Comparison of ENCODE assay signal across 7 cellular contexts in genomic region chr10:70672993-70673928, GRCh38. TPM values are rescaled to one million over a fixed set of nuclear protein-coding genes. Genes with fewer than 3 reads are reported as not detected.
DNase-seq lines count a peak whose midpoint lies in the region; ATAC-seq and TF ChIP-seq lines count a peak whose summit lies in the region.

No MANE protein-coding gene starts in this region.

- TF ChIP-seq CTCF in HEK293 (tag by site-specific recombination; IDR thresholded peaks at IDR 0.05): no peak
- no peak for TF ChIP-seq CTCF in activated B cell treated with CpG ODN at 0.5 μM for 24 hours (IDR thresholded peaks at IDR 0.05)
- TF ChIP-seq CTCF in CD4-positive, alpha-beta T cell (IDR thresholded peaks at IDR 0.05): no peak

- ATAC-seq in activated B cell treated with CpG ODN at 0.5 μM for 24 hours (ENCODE audit: low read depth) (no peak), left cardiac atrium (peak; percentile 76 to 86)
- no peak for ATAC-seq in stimulated activated effector memory CD8-positive, alpha-beta T cell treated with anti-CD3 and anti-CD28 coated beads, Interleukin-12 subunit alpha, Interleukin-12 subunit beta, amount 100 ng/mL, for 72 hours
- ATAC-seq in CD4-positive, alpha-beta T cell (ENCODE audit: poor library complexity): no peak

- no peak overlapping the region for H3K4me3 ChIP-seq in HEK293 (ENCODE audit: low read depth, low read length)

- H3K9me3 Mint-ChIP-seq in activated B cell treated with CpG ODN at 0.5 μM for 24 hours: peaks cover 3% of the 10 kb centered on the region
- no peaks in the 10 kb centered on the region for H3K9me3 Mint-ChIP-seq in stimulated activated effector memory CD8-positive, alpha-beta T cell treated with anti-CD3 and anti-CD28 coated beads, Interleukin-12 subunit alpha, Interleukin-12 subunit beta, amount 100 ng/mL, for 72 hours
- H3K9me3 Mint-ChIP-seq in CD4-positive, alpha-beta T cell: no peaks in the 10 kb centered on the region

- peaks cover 9% of the 10 kb centered on the region for H3K4me1 Mint-ChIP-seq in activated B cell treated with CpG ODN at 0.5 μM for 24 hours
- H3K4me1 Mint-ChIP-seq in stimulated activated effector memory CD8-positive, alpha-beta T cell treated with anti-CD3 and anti-CD28 coated beads, Interleukin-12 subunit alpha, Interleukin-12 subunit beta, amount 100 ng/mL, for 72 hours: peaks cover 13% of the 10 kb centered on the region
- peaks cover 8% of the 10 kb centered on the region for H3K4me1 Mint-ChIP-seq in CD4-positive, alpha-beta T cell (ENCODE audit: low read depth)

- peaks cover 39% of the 10 kb centered on the region for H3K27me3 Mint-ChIP-seq in activated B cell treated with CpG ODN at 0.5 μM for 24 hours
- peaks cover 40% of the 10 kb centered on the region for H3K27me3 Mint-ChIP-seq in CD4-positive, alpha-beta T cell

- intact Hi-C loops in activated B cell treated with CpG ODN at 0.5 μM for 24 hours (cut with micrococcal nuclease): no loop called here
- intact Hi-C loops in left cardiac atrium (cut with DNase I): loop anchor here in 1 of 2 donors (10.0 kb wide), 1 partner anchor 118 kb away; no protein-coding TSS in a partner anchor
- intact Hi-C loops in CD4-positive, alpha-beta T cell (cut with DNase I, micrococcal nuclease): loop anchor here in 1 of 2 experiments (10.0 kb wide), 1 partner anchor 108 kb away; no protein-coding TSS in a partner anchor

- CTCF ChIA-PET in HEK293 (lab: Yijun Ruan, JAX): interaction anchor here (0.7 kb wide), 1 partner anchor 9 kb away, joined by 4 read pairs; no protein-coding TSS in a partner anchor
- CTCF ChIA-PET in activated B cell treated with CpG ODN at 0.5 μM for 24 hours (lab: Charles Lee): no interaction called here
- CTCF ChIA-PET in CD4-positive, alpha-beta T cell (lab: Charles Lee): no interaction called here

- no peaks in the 10 kb centered on the region for H3K36me3 ChIP-seq in HEK293 (ENCODE audit: control insufficient read depth in 2 of 2, insufficient read depth in 1 of 2, low read length in 2 of 2)

- POLR2A ChIA-PET in HEK293 (lab: Yijun Ruan, JAX): interaction anchor here (1.5 kb wide), 1 partner anchor 8 kb away, joined by 6 read pairs; no protein-coding TSS in a partner anchor
- POLR2A ChIA-PET in activated B cell treated with CpG ODN at 0.5 μM for 24 hours (lab: Charles Lee): no interaction called here
- POLR2A ChIA-PET in CD4-positive, alpha-beta T cell (lab: Charles Lee): no interaction called here

- H3K27ac Mint-ChIP-seq in activated B cell treated with CpG ODN at 0.5 μM for 24 hours: no peak overlapping the region
- no peak overlapping the region for H3K27ac Mint-ChIP-seq in stimulated activated effector memory CD8-positive, alpha-beta T cell treated with anti-CD3 and anti-CD28 coated beads, Interleukin-12 subunit alpha, Interleukin-12 subunit beta, amount 100 ng/mL, for 72 hours
- no peak overlapping the region for H3K27ac Mint-ChIP-seq in CD4-positive, alpha-beta T cell

- no peak for DNase-seq in activated B cell treated with CpG ODN at 0.5 μM for 24 hours
- peak; percentile 72 for DNase-seq in left cardiac atrium
- DNase-seq in stimulated activated effector memory CD8-positive, alpha-beta T cell treated with anti-CD3 and anti-CD28 coated beads, Interleukin-12 subunit alpha, Interleukin-12 subunit beta, amount 100 ng/mL, for 72 hours (ENCODE audit: low spot score in 2 of 2): no peak
- DNase-seq in CD4-positive, alpha-beta T cell: no peak
- DNase-seq in NCI-H2227 (lab: John Stamatoyannopoulos, UW; ENCODE audit: unreplicated experiment): no peak
- DNase-seq in medulla oblongata (ENCODE audit: extremely low spot score): no peak

- H3K27me3 ChIP-seq in CD4-positive, alpha-beta T cell (ENCODE audit: control insufficient read depth, insufficient read depth, low read length): peaks cover 40% of the 10 kb centered on the region

- H3K27ac ChIP-seq in HEK293 (ENCODE audit: extremely low read depth, low read depth, low read length): no peak overlapping the region
- H3K27ac ChIP-seq in CD4-positive, alpha-beta T cell (ENCODE audit: low read depth, low read length): no peak overlapping the region

- no peaks in the 10 kb centered on the region for H3K9me3 ChIP-seq in HEK293 (ENCODE audit: control insufficient read depth, insufficient read depth, low read depth, low read length)
- no peaks in the 10 kb centered on the region for H3K9me3 ChIP-seq in CD4-positive, alpha-beta T cell (ENCODE audit: control insufficient read depth, low read length)

- no peaks in the 10 kb centered on the region for H3K36me3 Mint-ChIP-seq in activated B cell treated with CpG ODN at 0.5 μM for 24 hours (ENCODE audit: low read depth)
- H3K36me3 Mint-ChIP-seq in stimulated activated effector memory CD8-positive, alpha-beta T cell treated with anti-CD3 and anti-CD28 coated beads, Interleukin-12 subunit alpha, Interleukin-12 subunit beta, amount 100 ng/mL, for 72 hours: no peaks in the 10 kb centered on the region
- no peaks in the 10 kb centered on the region for H3K36me3 Mint-ChIP-seq in CD4-positive, alpha-beta T cell (ENCODE audit: low read depth)

- H3K4me1 ChIP-seq in HEK293 (ENCODE audit: control insufficient read depth, insufficient read depth, low read length): no peaks in the 10 kb centered on the region

- H3K4me3 Mint-ChIP-seq in activated B cell treated with CpG ODN at 0.5 μM for 24 hours: peak overlapping the region; percentile 40
- H3K4me3 Mint-ChIP-seq in stimulated activated effector memory CD8-positive, alpha-beta T cell treated with anti-CD3 and anti-CD28 coated beads, Interleukin-12 subunit alpha, Interleukin-12 subunit beta, amount 100 ng/mL, for 72 hours: peak overlapping the region; percentile 70
- no peak overlapping the region for H3K4me3 Mint-ChIP-seq in CD4-positive, alpha-beta T cell

TF ChIP-seq in HEK293, 187 proteins besides CTCF, POLR2A, EP300 and RAD21:
- TF ChIP-seq, protein P1, sequence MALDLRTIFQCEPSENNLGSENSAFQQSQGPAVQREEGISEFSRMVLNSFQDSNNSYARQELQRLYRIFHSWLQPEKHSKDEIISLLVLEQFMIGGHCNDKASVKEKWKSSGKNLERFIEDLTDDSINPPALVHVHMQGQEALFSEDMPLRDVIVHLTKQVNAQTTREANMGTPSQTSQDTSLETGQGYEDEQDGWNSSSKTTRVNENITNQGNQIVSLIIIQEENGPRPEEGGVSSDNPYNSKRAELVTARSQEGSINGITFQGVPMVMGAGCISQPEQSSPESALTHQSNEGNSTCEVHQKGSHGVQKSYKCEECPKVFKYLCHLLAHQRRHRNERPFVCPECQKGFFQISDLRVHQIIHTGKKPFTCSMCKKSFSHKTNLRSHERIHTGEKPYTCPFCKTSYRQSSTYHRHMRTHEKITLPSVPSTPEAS (tag by site-specific recombination; IDR thresholded peaks at IDR 0.05): 0 out of 2 replicates have a peak, but pooled peaks have one; percentile 15
- TF ChIP-seq SP3 (tag by site-specific recombination; IDR thresholded peaks at IDR 0.05) (no peak), SCRT1 (tag by site-specific recombination; IDR thresholded peaks at IDR 0.05; ENCODE audit: borderline replicate concordance) (0 out of 2 replicates have a peak, but pooled peaks have one; percentile 16), ZBTB17 (tag by site-specific recombination; IDR thresholded peaks at IDR 0.05) (no peak), RBAK (tag by site-specific recombination; IDR thresholded peaks at IDR 0.05) (no peak), ZNF707 (tag by site-specific recombination; IDR thresholded peaks at IDR 0.05) (no peak), ZNF629 (tag by site-specific recombination; IDR thresholded peaks at IDR 0.05) (no peak), ZBTB20 (tag by site-specific recombination; IDR thresholded peaks at IDR 0.05) (0 out of 2 replicates have a peak, but pooled peaks have one; percentile 24), OSR2 (tag by site-specific recombination; IDR thresholded peaks at IDR 0.05) (no peak), ZNF26 (tag by site-specific recombination; IDR thresholded peaks at IDR 0.05) (no peak), ZNF670 (tag by site-specific recombination; IDR thresholded peaks at IDR 0.05; ENCODE audit: low read depth) (no peak), SCRT2 (tag by site-specific recombination; IDR thresholded peaks at IDR 0.05) (peak; percentile 81)
TF ChIP-seq in HEK293: peak in this region for 4.

RNA-seq across cellular contexts. Expression of gene ADAMTS14, which starts 1.0 kb away (rescaled TPM):
- total RNA-seq in activated B cell treated with CpG ODN at 0.5 μM for 24 hours (0.04 TPM in 1 of 2 replicates, not detected in the other), left cardiac atrium (under 1 TPM; 0.53 to 0.81 TPM)
- total RNA-seq in CD4-positive, alpha-beta T cell: not detected

Comparison
In these comparisons a context has a peak if more than half of its experiments do, and no peak if none do; other contexts are left out.
1. ATAC-seq: peak in left cardiac atrium (2 of 2); none in activated B cell treated with CpG ODN at 0.5 μM for 24 hours (single experiment), stimulated activated effector memory CD8-positive, alpha-beta T cell treated with anti-CD3 and anti-CD28 coated beads, Interleukin-12 subunit alpha, Interleukin-12 subunit beta, amount 100 ng/mL, for 72 hours (single experiment) and CD4-positive, alpha-beta T cell (single experiment).